In the genomic region with DNA sequence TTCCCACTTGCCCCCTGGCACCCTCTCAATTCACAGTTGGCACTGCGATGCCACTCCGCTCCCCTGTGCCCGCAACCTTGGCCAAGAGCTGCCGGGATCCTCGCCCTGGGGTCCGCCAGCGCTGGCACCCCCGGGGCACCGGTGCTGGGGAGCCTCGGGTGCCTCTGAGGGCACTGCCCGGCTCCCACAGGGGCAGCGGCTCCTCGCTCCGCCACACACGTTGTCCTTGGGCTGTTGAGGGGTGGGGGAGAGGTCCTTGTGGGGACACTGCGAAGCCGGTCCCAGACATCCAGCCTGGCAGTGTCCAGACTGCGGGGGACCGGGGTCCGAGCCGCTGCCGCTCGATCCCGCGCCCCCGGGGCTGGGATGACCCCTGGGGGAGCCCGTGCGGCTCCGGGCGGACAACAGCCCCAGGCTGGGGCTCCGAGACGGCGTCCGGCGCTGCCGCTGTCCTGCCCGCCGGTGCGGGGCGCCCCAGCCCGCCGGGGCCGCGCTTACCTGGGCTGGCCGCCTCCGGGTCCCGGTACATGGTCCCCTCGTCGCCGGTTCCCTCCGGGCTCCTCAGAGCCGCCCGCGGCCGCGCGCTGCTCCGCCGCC, we compare ENCODE assay signal across 8 cellular contexts. TPM values are rescaled to one million over a fixed set of nuclear protein-coding genes. Genes with fewer than 3 reads are reported as not detected.
DNase-seq lines count a peak whose midpoint lies in the region; ATAC-seq and TF ChIP-seq lines count a peak whose summit lies in the region.

No MANE protein-coding gene starts in this region.

- H3K36me3 Mint-ChIP-seq in Caco-2 (ENCODE audit: insufficient read depth, unreplicated experiment) (peaks cover 6% of the 10 kb centered on the region), endodermal cell (ENCODE audit: low read depth) (no peaks in the 10 kb centered on the region)

- intact Hi-C loops in Caco-2 (cut with micrococcal nuclease; ENCODE audit: unreplicated experiment) (loop anchor here (2.0 kb wide), 2 partner anchors 28 to 72 kb away; a partner anchor contains a TSS), ovary (cut with DNase I) (no loop called here)

- H3K9me3 Mint-ChIP-seq in Caco-2 (ENCODE audit: unreplicated experiment) (no peaks in the 10 kb centered on the region), endodermal cell (no peaks in the 10 kb centered on the region)

- no peaks in the 10 kb centered on the region for H3K27me3 Mint-ChIP-seq in Caco-2 (ENCODE audit: insufficient read depth, unreplicated experiment)
- peaks cover 60% of the 10 kb centered on the region for H3K27me3 Mint-ChIP-seq in endodermal cell (ENCODE audit: insufficient read depth)

- H3K4me3 ChIP-seq in Caco-2 (ENCODE audit: low read depth, low read length) (peak overlapping the region; percentile 80), endodermal cell (ENCODE audit: low read length) (peak overlapping the region; percentile 65), ovary (peak overlapping the region; percentile 44)

- POLR2A ChIA-PET in Caco-2 (lab: Charles Lee) = no interaction called here

- peak in 1 of 2 experiments; percentile 69 for DNase-seq in Caco-2
- peak; percentile 69 for DNase-seq in endodermal cell
- DNase-seq in ovary = peak in 2 of 5 donors; percentile 42 to 43
- DNase-seq in NCI-H2196 treated with DMSO at 0.1 percent for 48 hours (lab: John Stamatoyannopoulos, UW; ENCODE audit: unreplicated experiment) = no peak
- no peak for DNase-seq in D341Med (ENCODE audit: low spot score)
- DNase-seq in effector CD8-positive, alpha-beta T cell (lab: John Stamatoyannopoulos, UW) = no peak

- no peak overlapping the region for H3K9ac ChIP-seq in endodermal cell (ENCODE audit: extremely low read depth, low read length, poor library complexity, severe bottlenecking)

- TF ChIP-seq CTCF in Caco-2 (IDR thresholded peaks at IDR 0.05; ENCODE audit: insufficient read depth in 1 of 2, low read depth in 1 of 2, low read length in 1 of 2, severe bottlenecking in 1 of 2, unreplicated experiment in 1 of 2) = no peak
- peak; percentile 46 for TF ChIP-seq CTCF in endodermal cell (conservative IDR thresholded peaks at IDR 0.05)
- no peak for TF ChIP-seq CTCF in ovary (IDR thresholded peaks at IDR 0.05)

- no peaks in the 10 kb centered on the region for H3K36me3 ChIP-seq in Caco-2 (ENCODE audit: control insufficient read depth, insufficient read depth, low read length)
- no peaks in the 10 kb centered on the region for H3K36me3 ChIP-seq in endodermal cell (ENCODE audit: control insufficient read depth, insufficient read depth, low read length)
- no peaks in the 10 kb centered on the region for H3K36me3 ChIP-seq in ovary

- H3K4me3 Mint-ChIP-seq in Caco-2 (ENCODE audit: unreplicated experiment) (peak overlapping the region; percentile 74), endodermal cell (peak overlapping the region; percentile 49)

- H3K27ac ChIP-seq in endodermal cell (ENCODE audit: low read depth, low read length) (no peak overlapping the region), ovary (no peak overlapping the region)

- H3K27me3 ChIP-seq in Caco-2 (replicated peaks; ENCODE audit: control insufficient read depth, insufficient read depth, low read length) (no peaks in the 10 kb centered on the region), endodermal cell (ENCODE audit: control insufficient read depth, insufficient read depth, low read length, poor library complexity, severe bottlenecking) (peaks cover 49% of the 10 kb centered on the region), ovary (no peaks in the 10 kb centered on the region)

- WGBS in endodermal cell (ENCODE audit: insufficient coverage in 1 of 2, insufficient read length in 1 of 2), 2 experiments = 2 to 4% methylated on average over 33 to 59 of the region's 59 CpGs
- 1 to 3% (median 1%) methylated on average over 29 to 59 of the region's 59 CpGs for WGBS in ovary, 3 donors

- CTCF ChIA-PET in Caco-2 (lab: Charles Lee) = interaction anchor here (0.7 kb wide), 1 partner anchor 224 kb away, joined by 3 read pairs; no protein-coding TSS in a partner anchor

- H3K4me1 Mint-ChIP-seq in Caco-2 (ENCODE audit: low read depth, unreplicated experiment) (peaks cover 21% of the 10 kb centered on the region), endodermal cell (peaks cover 8% of the 10 kb centered on the region)

- H3K4me1 ChIP-seq in Caco-2 (peaks cover 11% of the 10 kb centered on the region), endodermal cell (ENCODE audit: control insufficient read depth, insufficient read depth, low read length) (no peaks in the 10 kb centered on the region), ovary (ENCODE audit: insufficient read depth) (no peaks in the 10 kb centered on the region)

- no peak for TF ChIP-seq POLR2A in ovary (IDR thresholded peaks at IDR 0.05)

- no peak for TF ChIP-seq EP300 in ovary (IDR thresholded peaks at IDR 0.05)

- peak; percentile 10 for ATAC-seq in HG03457 (IDR thresholded peaks at IDR 0.05; ENCODE audit: unreplicated experiment)
- ATAC-seq in GM18909 (IDR thresholded peaks at IDR 0.05; ENCODE audit: poor library complexity, unreplicated experiment) = no peak

- H3K27ac Mint-ChIP-seq in Caco-2 (ENCODE audit: unreplicated experiment) (no peak overlapping the region), endodermal cell (no peak overlapping the region)

- BruUV-seq in Caco-2 (replicated peaks; lab: Mats Ljungman, UMichigan) = no TSS peak

- no peaks in the 10 kb centered on the region for H3K9me3 ChIP-seq in Caco-2
- H3K9me3 ChIP-seq in endodermal cell (ENCODE audit: control insufficient read depth, low read length) = no peaks in the 10 kb centered on the region
- H3K9me3 ChIP-seq in ovary = no peaks in the 10 kb centered on the region

RNA-seq across cellular contexts. Expression of a gene that starts 0.5 kb away (rescaled TPM):
- total RNA-seq in Caco-2 (2022) (32.8 and 33.5 TPM in 2 replicates), endodermal cell (1 to 10 TPM; 2.0 to 3.4 TPM), ovary (1 to 10 TPM in 5 of 7 donors, under 1 TPM in 2; 0.24 to 4.6 (median 1.5) TPM)
- polyA plus RNA-seq in endodermal cell (2013, experiment 1 of 2) = 4.0 TPM
- polyA plus RNA-seq in endodermal cell (2013, experiment 2 of 2) = 3.2 TPM
- polyA plus RNA-seq in ovary = 1 to 10 TPM; 1.7 to 4.9 TPM
